18 cellular contexts compared by ENCODE assay signal in the genomic region with DNA sequence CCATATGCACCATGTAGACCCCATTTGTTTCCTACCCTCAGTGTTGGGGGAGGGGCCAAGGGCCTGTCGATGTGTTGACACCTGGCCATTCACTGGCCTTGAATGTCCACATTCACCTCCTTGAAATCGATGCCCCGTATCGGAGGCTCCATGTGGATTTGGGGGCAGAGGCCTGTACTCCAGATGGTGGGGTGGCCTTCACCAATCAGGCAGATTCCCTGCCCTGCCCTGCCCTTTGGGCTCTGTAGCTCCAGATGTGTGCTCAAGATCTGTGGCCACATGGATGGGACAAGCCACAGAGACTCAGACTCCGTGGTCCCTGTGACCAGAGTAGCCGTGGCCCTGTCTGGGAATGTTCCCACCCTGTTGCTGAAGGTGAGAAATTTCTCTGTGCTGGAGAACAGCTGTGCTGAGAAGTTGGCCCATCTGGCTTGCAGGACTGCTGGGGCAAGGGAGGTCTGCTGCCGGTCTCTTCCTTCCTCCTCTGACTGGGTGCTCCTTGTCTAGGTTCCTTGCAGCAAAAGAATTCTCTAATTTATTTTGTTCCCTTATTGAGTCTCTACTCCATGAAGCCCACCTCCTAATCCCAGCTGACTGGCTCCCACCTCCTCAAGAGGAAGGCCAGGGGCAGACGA.
DNase-seq lines count a peak whose midpoint lies in the region; ATAC-seq, FAIRE-seq and TF ChIP-seq lines count a peak whose summit lies in the region.
"Had no signal": no experiment of that assay in that cellular context is flagged by ENCODE, and none has a peak within 500 bp of the region (broad histone marks: within the 10 kb centered on the region; RNA-seq: fewer than 3 reads in every experiment).

No MANE protein-coding gene starts in this region.

- no peaks in the 10 kb centered on the region for H3K9me3 Mint-ChIP-seq in activated naive CD8-positive, alpha-beta T cell (ENCODE audit: low read depth)
- H3K9me3 Mint-ChIP-seq in activated naive CD8-positive, alpha-beta T cell treated with anti-CD3 and anti-CD28 coated beads for 36 hours = no peaks in the 10 kb centered on the region
- H3K9me3 Mint-ChIP-seq in T-cell = no peaks in the 10 kb centered on the region
- no peaks in the 10 kb centered on the region for H3K9me3 Mint-ChIP-seq in stimulated activated memory B cell treated with anti-CD40 and anti-IgM and Interleukin-4, amounts not matched to agents 10 μg/mL and 1 μg/mL and 100 μg/mL, for 72 hours

- H3K4me1 Mint-ChIP-seq in activated naive CD8-positive, alpha-beta T cell (ENCODE audit: low read depth) = peaks cover 51% of the 10 kb centered on the region
- peaks cover 41% of the 10 kb centered on the region for H3K4me1 Mint-ChIP-seq in activated naive CD8-positive, alpha-beta T cell treated with anti-CD3 and anti-CD28 coated beads for 36 hours
- peaks cover 47 to 56% (median 54%) of the 10 kb centered on the region in 3 donors for H3K4me1 Mint-ChIP-seq in T-cell
- H3K4me1 Mint-ChIP-seq in stimulated activated memory B cell treated with anti-CD40 and anti-IgM and Interleukin-4, amounts not matched to agents 10 μg/mL and 1 μg/mL and 100 μg/mL, for 72 hours = peaks cover 44% of the 10 kb centered on the region

- H3K27me3 Mint-ChIP-seq in activated naive CD8-positive, alpha-beta T cell = no peaks in the 10 kb centered on the region
- H3K27me3 Mint-ChIP-seq in activated naive CD8-positive, alpha-beta T cell treated with anti-CD3 and anti-CD28 coated beads for 36 hours = no peaks in the 10 kb centered on the region
- no peaks in the 10 kb centered on the region for H3K27me3 Mint-ChIP-seq in T-cell
- H3K27me3 Mint-ChIP-seq in stimulated activated memory B cell treated with anti-CD40 and anti-IgM and Interleukin-4, amounts not matched to agents 10 μg/mL and 1 μg/mL and 100 μg/mL, for 72 hours = no peaks in the 10 kb centered on the region

- H3K27me3 ChIP-seq in keratinocyte (ENCODE audit: control insufficient read depth, extremely low read depth, insufficient read depth, low read length) = no peaks in the 10 kb centered on the region
- H3K27me3 ChIP-seq: adrenal gland, neutrophil, upper lobe of left lung had no signal

- peak overlapping the region; percentile 33 for H3K9ac ChIP-seq in keratinocyte (ENCODE audit: control insufficient read depth, extremely low read depth, insufficient read depth, low read length)

- no peaks in the 10 kb centered on the region for H3K9me3 ChIP-seq in keratinocyte (ENCODE audit: control insufficient read depth, low read depth, low read length)
- H3K9me3 ChIP-seq: adrenal gland, neutrophil, upper lobe of left lung had no signal

- ATAC-seq in T-cell (replicated peaks in 1 of 4) = no peak
- no peak for ATAC-seq in stimulated activated memory B cell treated with anti-CD40 and anti-IgM and Interleukin-4, amounts not matched to agents 10 μg/mL and 1 μg/mL and 100 μg/mL, for 72 hours

- FAIRE-seq in keratinocyte (lab: Jason Lieb, UNC) (no peak), H54 (lab: Jason Lieb, UNC) (no peak)
- FAIRE-seq: frontal cortex, HTR-8/SVneo had no signal

- dilution Hi-C loops in keratinocyte (cut with MboI; ENCODE audit: extremely low pct_ligation_motif_present, low sequenced_read_pairs) = no loop called here

- H4K20me1 ChIP-seq in keratinocyte (ENCODE audit: control insufficient read depth, extremely low read depth, insufficient read depth, low read length) = peaks cover 76% of the 10 kb centered on the region

- no peak overlapping the region for H2AFZ ChIP-seq in keratinocyte (ENCODE audit: control insufficient read depth, low read length)

- DNase-seq in activated naive CD8-positive, alpha-beta T cell treated with anti-CD3 and anti-CD28 coated beads for 36 hours = no peak
- peak in 1 of 34 experiments; percentile 20 for DNase-seq in T-cell
- DNase-seq in keratinocyte (ENCODE audit: low read depth, low spot score) = no peak
- DNase-seq in superior temporal gyrus (ENCODE audit: extremely low spot score) = no peak
- no peak for DNase-seq in A172 (ENCODE audit: low spot score)
- DNase-seq in H54 (ENCODE audit: insufficient read length, low spot score) = no peak
- DNase-seq: activated CD4-positive, alpha-beta T cell treated with anti-CD3 and anti-CD28 coated beads, Interleukin-2, amount 10 ng/mL, durations not matched to agents 7 days and 5 days; activated T-cell treated with anti-CD3 and anti-CD28 coated beads, Interleukin-2, amount 50 U/mL, for 1 hour; GDM1; SHP77; upper lobe of left lung had no signal

- H3K36me3 ChIP-seq in keratinocyte (ENCODE audit: control insufficient read depth in 2 of 2, extremely low read depth in 1 of 2, insufficient read depth in 2 of 2, low read length in 2 of 2) = peaks cover 12 to 42% of the 10 kb centered on the region in 2 experiments
- H3K36me3 ChIP-seq: adrenal gland, neutrophil, upper lobe of left lung had no signal

- peaks cover 54% of the 10 kb centered on the region for H3K4me1 ChIP-seq in keratinocyte (ENCODE audit: control insufficient read depth, extremely low read depth, insufficient read depth, low read length)

- H3K36me3 Mint-ChIP-seq in activated naive CD8-positive, alpha-beta T cell = no peaks in the 10 kb centered on the region
- no peaks in the 10 kb centered on the region for H3K36me3 Mint-ChIP-seq in activated naive CD8-positive, alpha-beta T cell treated with anti-CD3 and anti-CD28 coated beads for 36 hours
- H3K36me3 Mint-ChIP-seq in T-cell = no peaks in the 10 kb centered on the region
- H3K36me3 Mint-ChIP-seq in stimulated activated memory B cell treated with anti-CD40 and anti-IgM and Interleukin-4, amounts not matched to agents 10 μg/mL and 1 μg/mL and 100 μg/mL, for 72 hours = peaks cover 7% of the 10 kb centered on the region

- no peak overlapping the region for H3K4me2 ChIP-seq in keratinocyte (ENCODE audit: control insufficient read depth, extremely low read depth, insufficient read depth, low read depth, low read length)

- no peak for TF ChIP-seq POLR2A in H54 (IDR thresholded peaks at IDR 0.05; ENCODE audit: low read depth, low read length)

- CTCF ChIA-PET in T-cell (lab: Charles Lee) = interaction anchor here in 1 of 2 donors (0.7 kb wide), 1 partner anchor 9 kb away, joined by 3 read pairs; no protein-coding TSS in a partner anchor

- H3K4me3 ChIP-seq in keratinocyte (ENCODE audit: control insufficient read depth in 2 of 3, extremely low read depth in 1 of 3, insufficient read depth in 2 of 3, low read depth in 1 of 3, low read length in 3 of 3) = no peak overlapping the region
- H3K4me3 ChIP-seq: adrenal gland, lung, upper lobe of left lung had no signal

- H3K27ac ChIP-seq in keratinocyte (ENCODE audit: control insufficient read depth, insufficient read depth, low read length) = no peak overlapping the region
- H3K27ac ChIP-seq: neutrophil, upper lobe of left lung had no signal

- H3K4me3 Mint-ChIP-seq in activated naive CD8-positive, alpha-beta T cell = no peak overlapping the region
- no peak overlapping the region for H3K4me3 Mint-ChIP-seq in activated naive CD8-positive, alpha-beta T cell treated with anti-CD3 and anti-CD28 coated beads for 36 hours
- peak overlapping the region in 1 of 3 donors; percentile 71 for H3K4me3 Mint-ChIP-seq in T-cell
- no peak overlapping the region for H3K4me3 Mint-ChIP-seq in stimulated activated memory B cell treated with anti-CD40 and anti-IgM and Interleukin-4, amounts not matched to agents 10 μg/mL and 1 μg/mL and 100 μg/mL, for 72 hours
- H3K4me3 Mint-ChIP-seq: activated CD4-positive, alpha-beta T cell treated with anti-CD3 and anti-CD28 coated beads, Interleukin-2, amount 10 ng/mL, durations not matched to agents 7 days and 5 days had no signal

- H3K79me2 ChIP-seq in keratinocyte (ENCODE audit: control insufficient read depth, insufficient read depth, low read length) = peaks cover 92% of the 10 kb centered on the region

- H3K27ac Mint-ChIP-seq in activated naive CD8-positive, alpha-beta T cell = peak overlapping the region; percentile 50
- no peak overlapping the region for H3K27ac Mint-ChIP-seq in activated naive CD8-positive, alpha-beta T cell treated with anti-CD3 and anti-CD28 coated beads for 36 hours
- peak overlapping the region; percentile 49 to 74 for H3K27ac Mint-ChIP-seq in T-cell
- peak overlapping the region; percentile 38 for H3K27ac Mint-ChIP-seq in stimulated activated memory B cell treated with anti-CD40 and anti-IgM and Interleukin-4, amounts not matched to agents 10 μg/mL and 1 μg/mL and 100 μg/mL, for 72 hours

- POLR2A ChIA-PET in T-cell (lab: Charles Lee) = no interaction called here

- no peak for TF ChIP-seq CTCF in keratinocyte (optimal IDR thresholded peaks at IDR 0.05 in 1 of 3, IDR thresholded peaks at IDR 0.05 in 1 of 3, conservative IDR thresholded peaks at IDR 0.05 in 1 of 3; ENCODE audit: extremely low read depth in 1 of 3, insufficient read depth in 2 of 3, low read length in 3 of 3)

- peaks cover 29% of the 10 kb centered on the region for H3K9me1 ChIP-seq in keratinocyte (ENCODE audit: control insufficient read depth, extremely low read depth, insufficient read depth, low read length)
